In the genomic region with DNA sequence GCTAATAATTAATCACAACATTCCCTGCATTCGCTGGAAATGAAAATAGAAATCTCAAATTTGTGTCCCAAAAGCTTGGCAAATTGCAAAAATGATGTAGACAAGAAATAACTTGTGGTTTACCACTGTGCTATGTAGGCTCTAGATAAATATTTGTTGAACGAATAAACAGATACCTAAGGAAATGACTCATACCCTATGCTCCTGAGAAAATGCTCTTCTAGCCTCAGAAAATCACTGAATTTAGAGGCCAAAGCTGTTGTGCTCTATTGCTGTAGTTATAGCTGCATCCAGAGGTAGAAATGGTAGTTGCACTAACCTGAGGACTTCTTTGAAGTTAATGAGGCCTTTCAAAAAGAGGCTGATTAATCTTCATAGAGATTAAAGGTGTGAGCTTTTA, we compare ENCODE assay signal across 11 cellular contexts.
DNase-seq lines count a peak whose midpoint lies in the region; ATAC-seq and TF ChIP-seq lines count a peak whose summit lies in the region.
"Had no signal": no experiment of that assay in that cellular context is flagged by ENCODE, and none has a peak within 500 bp of the region (broad histone marks: within the 10 kb centered on the region; RNA-seq: fewer than 3 reads in every experiment).

No MANE protein-coding gene starts in this region.

- H3K56ac ChIP-seq in IMR-90 (ENCODE audit: extremely low read depth, insufficient read depth, low read length) = peak overlapping the region; percentile 12; the same call in 1 of the 2 replicates

- H3K9ac ChIP-seq in IMR-90 (ENCODE audit: low read depth, low read length) (no peak overlapping the region; the same call in 1 of the 2 replicates), adipocyte (ENCODE audit: low read length) (peak overlapping the region; percentile 69)

- H2AFZ ChIP-seq in IMR-90 (replicated peaks; ENCODE audit: low read length, poor library complexity) = no peak overlapping the region

- dilution Hi-C loops in IMR-90 (cut with HindIII; ENCODE audit: low sequenced_read_pairs, unreplicated experiment) = no loop called here

- H3K23ac ChIP-seq in IMR-90 (ENCODE audit: low read depth, low read length) = no peak overlapping the region; the same call in 1 of the 2 replicates

- H3K9me3 ChIP-seq in IMR-90 (ENCODE audit: control insufficient read depth, insufficient read depth, low read length) = no peaks in the 10 kb centered on the region
- no peaks in the 10 kb centered on the region for H3K9me3 ChIP-seq in adipocyte (ENCODE audit: control insufficient read depth, low read length)

- H3K9me1 ChIP-seq in IMR-90 (ENCODE audit: insufficient read depth, low read length) = no peaks in the 10 kb centered on the region

- H4K8ac ChIP-seq in IMR-90 (ENCODE audit: low read depth in 2 of 2, low read length in 2 of 2) = no peak overlapping the region

- ATAC-seq in IMR-90 (ENCODE audit: low read depth) = peak; percentile 97
- ATAC-seq: activated CD4-positive, CD25-positive, alpha-beta regulatory T cell treated with anti-CD3 and anti-CD28 coated beads, Interleukin-2, amount 50 U/mL, for 24 hours had no signal

- POLR2A ChIA-PET in BJ (lab: Charles Lee) (interaction anchor here (0.7 kb wide), 1 partner anchor 24 kb away, joined by 3 read pairs; no protein-coding TSS in a partner anchor), IMR-90 (lab: Charles Lee; ENCODE audit: unreplicated experiment) (interaction anchor here (1.2 to 1.5 kb wide), 2 partner anchors 142 to 238 kb away, joined by 3 to 7 read pairs; a partner anchor contains a TSS)

- DNase-seq in BJ (ENCODE audit: low read depth) (peak; percentile 87), IMR-90 (peak; percentile 95), adipocyte (ENCODE audit: low read depth) (peak; percentile 83), iris pigment epithelial cell (ENCODE audit: low read depth) (peak; percentile 97), erythroblast (lab: John Stamatoyannopoulos, UW) (no peak), Ammon's horn (ENCODE audit: low spot score) (no peak), inferior parietal cortex (ENCODE audit: extremely low spot score) (no peak), T1000 (lab: John Stamatoyannopoulos, UW) (no peak)
- DNase-seq: anterior cingulate cortex, NCI-H187 treated with DMSO at 0.1 percent for 48 hours had no signal

- H2AK5ac ChIP-seq in IMR-90 (ENCODE audit: low read depth, low read length) = no peak overlapping the region

- H3K4ac ChIP-seq in IMR-90 (ENCODE audit: low read depth, low read length) = peak overlapping the region; percentile 32; the same call in 1 of the 2 replicates

- no peak overlapping the region for H3K14ac ChIP-seq in IMR-90 (replicated peaks; ENCODE audit: low read depth, low read length)

- intact Hi-C loops in IMR-90 (cut with micrococcal nuclease) = loop anchor here (1.0 to 5.0 kb wide), 4 partner anchors 44 to 263 kb away; a partner anchor contains a TSS

- H3K27ac ChIP-seq in IMR-90 (ENCODE audit: insufficient read depth, low read length) = no peak overlapping the region; the same call in 1 of the 2 replicates

- BruUV-seq in IMR-90 (replicated peaks; lab: Mats Ljungman, UMichigan) = no TSS peak

- TF ChIP-seq POLR2A in IMR-90 (IDR thresholded peaks at IDR 0.05; ENCODE audit: low read depth, low read length) (no peak), erythroblast (IDR thresholded peaks at IDR 0.05; ENCODE audit: low read length) (no peak)

- no peaks in the 10 kb centered on the region for H3K79me1 ChIP-seq in IMR-90 (ENCODE audit: low read depth in 1 of 2, low read length in 2 of 2)

- peak overlapping the region; percentile 58; the same call in 1 of the 2 replicates for H2BK20ac ChIP-seq in IMR-90 (ENCODE audit: low read depth, low read length)

- CTCF ChIA-PET in BJ (lab: Yijun Ruan, JAX) = interaction anchor here (0.6 to 2.2 kb wide), 7 partner anchors 9 to 580 kb away, joined by 3 to 9 read pairs (median 3); no protein-coding TSS in a partner anchor
- CTCF ChIA-PET in IMR-90 (lab: Yijun Ruan, JAX) = interaction anchor here (0.8 to 2.0 kb wide), 5 partner anchors 28 to 158 kb away, joined by 3 to 6 read pairs (median 3); a partner anchor contains a TSS

- H3K27me3 ChIP-seq in BJ (ENCODE audit: control insufficient read depth, insufficient read depth, low read length) = no peaks in the 10 kb centered on the region
- H3K27me3 ChIP-seq in IMR-90 (ENCODE audit: control insufficient read depth, insufficient read depth, low read length) = no peaks in the 10 kb centered on the region
- H3K27me3 ChIP-seq in adipocyte (replicated peaks; ENCODE audit: control insufficient read depth, insufficient read depth, low read length) = no peaks in the 10 kb centered on the region

- no peak overlapping the region for H2AK9ac ChIP-seq in IMR-90 (replicated peaks; ENCODE audit: low read depth, low read length, poor library complexity)

- H3K36me3 ChIP-seq in BJ (ENCODE audit: control insufficient read depth, insufficient read depth, low read length) (no peaks in the 10 kb centered on the region), IMR-90 (ENCODE audit: control insufficient read depth, insufficient read depth, low read length) (no peaks in the 10 kb centered on the region), adipocyte (ENCODE audit: control insufficient read depth, insufficient read depth, low read length, severe bottlenecking) (no peaks in the 10 kb centered on the region)

- H3K18ac ChIP-seq in IMR-90 (ENCODE audit: low read depth, low read length) = peak overlapping the region; percentile 70; the same call in 1 of the 2 replicates

- peak overlapping the region; percentile 81 for H2BK120ac ChIP-seq in IMR-90 (ENCODE audit: low read depth, low read length)

- peaks cover 4% of the 10 kb centered on the region; the same call in 1 of the 2 replicates for H3K4me1 ChIP-seq in IMR-90 (ENCODE audit: control insufficient read depth, insufficient read depth, low read length)
- peaks cover 13% of the 10 kb centered on the region for H3K4me1 ChIP-seq in adipocyte (ENCODE audit: control insufficient read depth, insufficient read depth, low read length)

- in situ Hi-C loops in IMR-90 (cut with MboI; ENCODE audit: low sequenced_read_pairs) = no loop called here

- peak overlapping the region; percentile 55; the same call in 1 of the 2 replicates for H3K4me2 ChIP-seq in IMR-90 (ENCODE audit: low read depth, low read length)

- no peaks in the 10 kb centered on the region for H4K20me1 ChIP-seq in IMR-90 (ENCODE audit: insufficient read depth, low read length)

- TF ChIP-seq CTCF in BJ (IDR thresholded peaks at IDR 0.05; ENCODE audit: insufficient read depth, low read depth, low read length) = peak; percentile 54
- peak; percentile 54 for TF ChIP-seq CTCF in IMR-90 (conservative IDR thresholded peaks at IDR 0.05; ENCODE audit: low read depth, low read length)

- peak; percentile 69 for TF ChIP-seq RAD21 in IMR-90 (IDR thresholded peaks at IDR 0.05; ENCODE audit: low read length)

- peak overlapping the region; percentile 13; the same call in 1 of the 2 replicates for H4K91ac ChIP-seq in IMR-90 (ENCODE audit: insufficient read depth, low read depth, low read length)

- H2BK5ac ChIP-seq in IMR-90 (ENCODE audit: low read depth, low read length, poor library complexity, severe bottlenecking) = peak overlapping the region; percentile 53

- peak overlapping the region; percentile 20; the same call in 1 of the 2 replicates for H4K5ac ChIP-seq in IMR-90 (ENCODE audit: low read depth, low read length)

- no peak overlapping the region for H2BK15ac ChIP-seq in IMR-90 (ENCODE audit: low read depth, low read length)

- H3K4me3 ChIP-seq in BJ (ENCODE audit: low read depth, low read length) = no peak overlapping the region
- no peak overlapping the region for H3K4me3 ChIP-seq in IMR-90 (ENCODE audit: insufficient read depth, low read depth, low read length)
- no peak overlapping the region for H3K4me3 ChIP-seq in adipocyte (ENCODE audit: low read length)

- no CpG with 5 or more reads among the region's 2 CpGs for WGBS in IMR-90 (ENCODE audit: extremely low coverage in 2 of 2, insufficient read length in 1 of 2), 2 experiments

TF ChIP-seq in IMR-90, 13 proteins besides CTCF, POLR2A, EP300 and RAD21:
- TF ChIP-seq CHD1 (IDR thresholded peaks at IDR 0.05; ENCODE audit: low read depth, low read length) (no peak), NFE2L2 (IDR thresholded peaks at IDR 0.05; ENCODE audit: low read depth, low read length) (no peak), MAZ (IDR thresholded peaks at IDR 0.05; ENCODE audit: borderline replicate concordance, low read depth, low read length) (no peak), MAFK (IDR thresholded peaks at IDR 0.05; ENCODE audit: low read depth, low read length) (peak; percentile 22; the same call in 1 of the 2 replicates), MXI1 (IDR thresholded peaks at IDR 0.05; ENCODE audit: borderline replicate concordance, low read depth, low read length) (no peak), RFX5 (IDR thresholded peaks at IDR 0.05; ENCODE audit: low read depth, low read length) (no peak), RCOR1 (IDR thresholded peaks at IDR 0.05; ENCODE audit: insufficient replicate concordance, low read length) (no peak), BHLHE40 (IDR thresholded peaks at IDR 0.05; ENCODE audit: low read depth, low read length) (0 out of 2 replicates have a peak, but pooled peaks have one; percentile 6), FOS (IDR thresholded peaks at IDR 0.05; ENCODE audit: low read depth, low read length) (peak; percentile 93), SMC3 (IDR thresholded peaks at IDR 0.05; ENCODE audit: low read depth, low read length) (peak; percentile 13; the same call in 1 of the 2 replicates), CEBPB (IDR thresholded peaks at IDR 0.05; ENCODE audit: low read depth, low read length) (no peak)
- TF ChIP-seq, protein P1, sequence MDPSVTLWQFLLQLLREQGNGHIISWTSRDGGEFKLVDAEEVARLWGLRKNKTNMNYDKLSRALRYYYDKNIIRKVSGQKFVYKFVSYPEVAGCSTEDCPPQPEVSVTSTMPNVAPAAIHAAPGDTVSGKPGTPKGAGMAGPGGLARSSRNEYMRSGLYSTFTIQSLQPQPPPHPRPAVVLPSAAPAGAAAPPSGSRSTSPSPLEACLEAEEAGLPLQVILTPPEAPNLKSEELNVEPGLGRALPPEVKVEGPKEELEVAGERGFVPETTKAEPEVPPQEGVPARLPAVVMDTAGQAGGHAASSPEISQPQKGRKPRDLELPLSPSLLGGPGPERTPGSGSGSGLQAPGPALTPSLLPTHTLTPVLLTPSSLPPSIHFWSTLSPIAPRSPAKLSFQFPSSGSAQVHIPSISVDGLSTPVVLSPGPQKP (IDR thresholded peaks at IDR 0.05; ENCODE audit: borderline replicate concordance, low read depth, low read length) = no peak
- TF ChIP-seq, protein P2, sequence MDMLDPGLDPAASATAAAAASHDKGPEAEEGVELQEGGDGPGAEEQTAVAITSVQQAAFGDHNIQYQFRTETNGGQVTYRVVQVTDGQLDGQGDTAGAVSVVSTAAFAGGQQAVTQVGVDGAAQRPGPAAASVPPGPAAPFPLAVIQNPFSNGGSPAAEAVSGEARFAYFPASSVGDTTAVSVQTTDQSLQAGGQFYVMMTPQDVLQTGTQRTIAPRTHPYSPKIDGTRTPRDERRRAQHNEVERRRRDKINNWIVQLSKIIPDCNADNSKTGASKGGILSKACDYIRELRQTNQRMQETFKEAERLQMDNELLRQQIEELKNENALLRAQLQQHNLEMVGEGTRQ (IDR thresholded peaks at IDR 0.05; ENCODE audit: low read depth, low read length) = no peak

Comparison
In these comparisons a context has a peak if more than half of its experiments do, and no peak if none do; other contexts are left out.
1. DNase-seq: peak in BJ (single experiment), IMR-90 (single experiment), adipocyte (single experiment) and iris pigment epithelial cell (single experiment); none in erythroblast (0 of 2), Ammon's horn (single experiment), inferior parietal cortex (single experiment) and T1000 (single experiment).